In the genomic region with DNA sequence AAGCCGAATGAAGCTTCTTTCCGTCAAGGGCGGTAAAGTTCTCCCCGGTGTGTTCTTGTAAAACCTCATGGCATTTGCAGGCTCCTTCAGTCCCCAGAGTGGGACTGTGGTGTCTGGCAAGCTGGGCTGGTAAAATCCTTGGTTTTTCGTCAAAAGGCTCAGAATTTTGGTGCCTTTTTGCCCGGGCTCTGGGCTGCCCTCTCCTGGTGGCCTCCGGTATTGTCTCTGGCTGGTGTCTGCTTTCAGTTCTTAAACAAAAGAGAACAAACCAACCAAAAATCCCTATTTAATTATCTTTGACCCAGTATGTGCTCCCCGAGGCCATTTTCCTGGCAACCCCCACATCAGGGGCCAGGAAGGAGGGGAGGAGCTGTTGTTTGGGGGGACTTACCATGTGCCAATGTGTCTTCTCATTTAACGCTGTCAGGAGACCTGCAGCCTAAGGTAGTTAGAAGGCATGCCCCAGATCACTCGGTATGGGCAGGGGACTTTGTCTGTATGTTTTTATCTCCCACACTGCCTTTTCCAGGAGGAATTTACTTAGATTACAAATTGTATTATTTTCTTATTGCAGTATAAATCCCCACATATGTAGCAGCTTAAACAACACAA, we compare ENCODE assay signal across 1 cellular context.
TF ChIP-seq lines count a peak whose summit lies in the region.

No MANE protein-coding gene starts in this region.

TF ChIP-seq in K562, 482 proteins besides CTCF, POLR2A, EP300 and RAD21 (continued from another document):
- TF ChIP-seq, protein P1, sequence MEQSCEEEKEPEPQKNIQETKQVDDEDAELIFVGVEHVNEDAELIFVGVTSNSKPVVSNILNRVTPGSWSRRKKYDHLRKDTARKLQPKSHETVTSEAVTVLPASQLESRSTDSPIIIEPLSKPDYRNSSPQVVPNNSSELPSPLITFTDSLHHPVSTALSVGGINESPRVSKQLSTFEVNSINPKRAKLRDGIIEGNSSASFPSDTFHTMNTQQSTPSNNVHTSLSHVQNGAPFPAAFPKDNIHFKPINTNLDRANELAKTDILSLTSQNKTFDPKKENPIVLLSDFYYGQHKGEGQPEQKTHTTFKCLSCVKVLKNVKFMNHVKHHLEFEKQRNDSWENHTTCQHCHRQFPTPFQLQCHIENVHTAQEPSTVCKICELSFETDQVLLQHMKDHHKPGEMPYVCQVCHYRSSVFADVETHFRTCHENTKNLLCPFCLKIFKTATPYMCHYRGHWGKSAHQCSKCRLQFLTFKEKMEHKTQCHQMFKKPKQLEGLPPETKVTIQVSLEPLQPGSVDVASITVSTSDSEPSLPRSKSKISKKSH (CRISPR knock-in tag; IDR thresholded peaks at IDR 0.05) = no peak
- TF ChIP-seq BRCA1 (IDR thresholded peaks at IDR 0.05) (no peak), BRCA1 (CRISPR knock-in tag; IDR thresholded peaks at IDR 0.05) (no peak), CC2D1A (IDR thresholded peaks at IDR 0.05) (no peak), ATF7 (IDR thresholded peaks at IDR 0.05) (no peak)
